ENCODE assay signal across 8 cellular contexts in genomic region chr12:47818382-47818700, GRCh38. TPM values are rescaled to one million over a fixed set of nuclear protein-coding genes. Genes with fewer than 3 reads are reported as not detected.
A peak's percentile ranks its signal among the peaks of the same experiment; 100 is the strongest.
DNase-seq lines count a peak whose midpoint lies in the region; TF ChIP-seq lines count a peak whose summit lies in the region.

No MANE protein-coding gene starts in this region.

- H3K9me3 ChIP-seq in ascending aorta (no peaks in the 10 kb centered on the region), tibial nerve (no peaks in the 10 kb centered on the region)

- WGBS in lower leg skin, 2 donors: 37 to 41% methylated on average over 6 of the region's 6 CpGs
- 29% methylated on average over 6 of the region's 6 CpGs for WGBS in tibial nerve, 2 donors

- H3K36me3 ChIP-seq in ascending aorta (peaks cover 0 to 8% of the 10 kb centered on the region in 2 donors), tibial nerve (no peaks in the 10 kb centered on the region)

- TF ChIP-seq POLR2A in lower leg skin (IDR thresholded peaks at IDR 0.05): no peak
- no peak for TF ChIP-seq POLR2A in tibial nerve (IDR thresholded peaks at IDR 0.05)

- peak overlapping the region; percentile 97 for H3K27ac ChIP-seq in ascending aorta
- H3K27ac ChIP-seq in tibial nerve: peak overlapping the region; percentile 96 to 99 (median 97)

- H3K4me1 ChIP-seq in ascending aorta: peaks cover 44 to 66% of the 10 kb centered on the region in 2 donors
- peaks cover 5 to 82% (median 74%) of the 10 kb centered on the region in 4 donors for H3K4me1 ChIP-seq in tibial nerve

- no peak for TF ChIP-seq EP300 in tibial nerve (IDR thresholded peaks at IDR 0.05)

- no peak for TF ChIP-seq CTCF in ascending aorta (IDR thresholded peaks at IDR 0.05)
- TF ChIP-seq CTCF in lower leg skin (IDR thresholded peaks at IDR 0.05): no peak
- TF ChIP-seq CTCF in tibial nerve (IDR thresholded peaks at IDR 0.05): no peak

- H3K27me3 ChIP-seq in ascending aorta: no peaks in the 10 kb centered on the region
- H3K27me3 ChIP-seq in tibial nerve: no peaks in the 10 kb centered on the region

- H3K4me3 ChIP-seq in ascending aorta: peak overlapping the region; percentile 88 to 89
- H3K4me3 ChIP-seq in lower leg skin (ENCODE audit: low read depth, poor library complexity, severe bottlenecking): peak overlapping the region; percentile 67
- peak overlapping the region; percentile 68 to 90 (median 80) for H3K4me3 ChIP-seq in tibial nerve

- peak; percentile 51 for DNase-seq in activated T-cell treated with anti-CD3 and anti-CD28 coated beads, Interleukin-2, amount 50 U/mL, for 1 hour
- DNase-seq in activated T-cell treated with anti-CD3 and anti-CD28 coated beads for 4 hours: no peak
- DNase-seq in ascending aorta (ENCODE audit: low spot score in 2 of 2): no peak
- no peak for DNase-seq in lower leg skin (ENCODE audit: low spot score in 2 of 2)
- no peak for DNase-seq in tibial nerve (ENCODE audit: low spot score in 2 of 2)
- no peak for DNase-seq in medulla oblongata (ENCODE audit: extremely low spot score)
- DNase-seq in COLO668 (lab: John Stamatoyannopoulos, UW; ENCODE audit: unreplicated experiment): no peak
- DNase-seq in occipital lobe (lab: John Stamatoyannopoulos, UW): no peak

- intact Hi-C loops in ascending aorta (cut with DNase I) (loop anchor here (10.0 kb wide), 1 partner anchor 734 kb away; no protein-coding TSS in a partner anchor), lower leg skin (cut with DNase I; ENCODE audit: low total_unique reads) (no loop called here)

RNA-seq across cellular contexts. Expression of gene HDAC7, which starts 1.4 kb away (rescaled TPM):
- 202 TPM for total RNA-seq in ascending aorta
- total RNA-seq in lower leg skin: 100 to 1,000 TPM in 1 of 4 donors, 10 to 100 TPM in 3; 56.3 to 114 (median 63.5) TPM
- total RNA-seq in tibial nerve: 100 to 1,000 TPM in 2 of 4 donors, 10 to 100 TPM in 2; 90.4 to 186 (median 98.4) TPM
- total RNA-seq in occipital lobe: 5.9 TPM

RNA-seq across cellular contexts. Expression of gene SLC48A1, which starts 45.3 kb away (rescaled TPM):
- 144 TPM for total RNA-seq in ascending aorta
- 10 to 100 TPM; 28.2 to 51.7 (median 48.6) TPM for total RNA-seq in lower leg skin
- total RNA-seq in tibial nerve: 10 to 100 TPM; 24.6 to 37.9 (median 33.8) TPM
- 11.1 TPM for total RNA-seq in occipital lobe

RNA-seq across cellular contexts. Expression of gene RAPGEF3, which starts 59.7 kb away (rescaled TPM):
- 165 TPM for total RNA-seq in ascending aorta
- total RNA-seq in lower leg skin: 10 to 100 TPM; 13.4 to 27.8 (median 18.9) TPM
- 100 to 1,000 TPM in 1 of 4 donors, 10 to 100 TPM in 3; 47.3 to 109 (median 83.6) TPM for total RNA-seq in tibial nerve
- total RNA-seq in occipital lobe: 9.0 TPM
